22 cellular contexts compared by ENCODE assay signal in genomic region chr6:137056121-137056880, GRCh38. TPM values are rescaled to one million over a fixed set of nuclear protein-coding genes. Genes with fewer than 3 reads are reported as not detected.
DNase-seq lines count a peak whose midpoint lies in the region; ATAC-seq, FAIRE-seq and TF ChIP-seq lines count a peak whose summit lies in the region.
"Had no signal": no experiment of that assay in that cellular context is flagged by ENCODE, and none has a peak within 500 bp of the region (broad histone marks: within the 10 kb centered on the region; RNA-seq: fewer than 3 reads in every experiment).

No MANE protein-coding gene starts in this region.

- ATAC-seq in RWPE2 (ENCODE audit: low read depth) = peak; percentile 67
- no peak for ATAC-seq in HG03354 (IDR thresholded peaks at IDR 0.05; ENCODE audit: poor library complexity, severe bottlenecking, unreplicated experiment)
- ATAC-seq in naive thymus-derived CD4-positive, alpha-beta T cell = no peak
- ATAC-seq: left lung had no signal

- POLR2A ChIA-PET in activated CD4-positive, alpha-beta memory T cell treated with anti-CD3 and anti-CD28 coated beads for 36 hours (lab: Charles Lee) = no interaction called here
- POLR2A ChIA-PET in naive thymus-derived CD4-positive, alpha-beta T cell (lab: Charles Lee) = no interaction called here

- H4K20me1 ChIP-seq in keratinocyte (ENCODE audit: control insufficient read depth, extremely low read depth, insufficient read depth, low read length) = no peaks in the 10 kb centered on the region
- H4K20me1 ChIP-seq: BLaER1 had no signal

- no peak overlapping the region for H3K27ac Mint-ChIP-seq in activated CD4-positive, alpha-beta memory T cell treated with anti-CD3 and anti-CD28 coated beads for 36 hours
- no peak overlapping the region for H3K27ac Mint-ChIP-seq in naive thymus-derived CD4-positive, alpha-beta T cell
- H3K27ac Mint-ChIP-seq: activated B cell treated with CpG ODN at 0.5 μM for 24 hours; activated naive CD8-positive, alpha-beta T cell treated with anti-CD3 and anti-CD28 coated beads, Interleukin-2, amount 10 ng/mL, durations not matched to agents 7 days and 5 days; nephron progenitor cell had no signal

- H3K4me1 ChIP-seq in RWPE2 (ENCODE audit: insufficient read depth, poor library complexity, severe bottlenecking) = no peaks in the 10 kb centered on the region
- H3K4me1 ChIP-seq in keratinocyte (ENCODE audit: control insufficient read depth, extremely low read depth, insufficient read depth, low read length) = peaks cover 9% of the 10 kb centered on the region
- no peaks in the 10 kb centered on the region for H3K4me1 ChIP-seq in naive thymus-derived CD4-positive, alpha-beta T cell (ENCODE audit: control insufficient read depth in 2 of 2, insufficient read depth in 2 of 2, low read length in 2 of 2)
- H3K4me1 ChIP-seq: BLaER1, left lung, upper lobe of left lung had no signal

- CTCF ChIA-PET in activated CD4-positive, alpha-beta memory T cell treated with anti-CD3 and anti-CD28 coated beads for 36 hours (lab: Charles Lee) = no interaction called here
- CTCF ChIA-PET in naive thymus-derived CD4-positive, alpha-beta T cell (lab: Charles Lee) = interaction anchor here (0.6 kb wide), 1 partner anchor 946 kb away, joined by 4 read pairs; no protein-coding TSS in a partner anchor

- H3K36me3 ChIP-seq in RWPE2 (ENCODE audit: low read depth) = no peaks in the 10 kb centered on the region
- H3K36me3 ChIP-seq in keratinocyte (ENCODE audit: control insufficient read depth in 2 of 2, extremely low read depth in 1 of 2, insufficient read depth in 2 of 2, low read length in 2 of 2) = no peaks in the 10 kb centered on the region
- H3K36me3 ChIP-seq in naive thymus-derived CD4-positive, alpha-beta T cell (ENCODE audit: control insufficient read depth in 2 of 3, insufficient read depth in 3 of 3, low read length in 3 of 3) = no peaks in the 10 kb centered on the region
- H3K36me3 ChIP-seq: BLaER1, left lung, upper lobe of left lung had no signal

- intact Hi-C loops in activated CD4-positive, alpha-beta memory T cell treated with anti-CD3 and anti-CD28 coated beads for 36 hours (cut with micrococcal nuclease) = no loop called here
- intact Hi-C loops in naive thymus-derived CD4-positive, alpha-beta T cell (cut with micrococcal nuclease) = no loop called here

- H3K27ac ChIP-seq in RWPE2 (ENCODE audit: poor library complexity, severe bottlenecking) = no peak overlapping the region
- no peak overlapping the region for H3K27ac ChIP-seq in keratinocyte (ENCODE audit: control insufficient read depth, insufficient read depth, low read length)
- H3K27ac ChIP-seq in naive thymus-derived CD4-positive, alpha-beta T cell (ENCODE audit: low read depth, low read length) = no peak overlapping the region
- H3K27ac ChIP-seq: BLaER1, coronary artery, left lung, upper lobe of left lung had no signal

- no peak overlapping the region for H3K9ac ChIP-seq in keratinocyte (ENCODE audit: control insufficient read depth, extremely low read depth, insufficient read depth, low read length)
- H3K9ac ChIP-seq: BLaER1 had no signal

- H3K4me3 Mint-ChIP-seq in activated CD4-positive, alpha-beta memory T cell treated with anti-CD3 and anti-CD28 coated beads for 36 hours = no peak overlapping the region
- no peak overlapping the region for H3K4me3 Mint-ChIP-seq in naive thymus-derived CD4-positive, alpha-beta T cell
- H3K4me3 Mint-ChIP-seq: activated B cell treated with CpG ODN at 0.5 μM for 24 hours; activated naive CD8-positive, alpha-beta T cell treated with anti-CD3 and anti-CD28 coated beads, Interleukin-2, amount 10 ng/mL, durations not matched to agents 7 days and 5 days; nephron progenitor cell had no signal

- H3K27me3 ChIP-seq in RWPE2 (ENCODE audit: insufficient read depth, poor library complexity, severe bottlenecking) = no peaks in the 10 kb centered on the region
- H3K27me3 ChIP-seq in keratinocyte (ENCODE audit: control insufficient read depth, extremely low read depth, insufficient read depth, low read length) = no peaks in the 10 kb centered on the region
- H3K27me3 ChIP-seq in naive thymus-derived CD4-positive, alpha-beta T cell (ENCODE audit: control insufficient read depth in 2 of 2, insufficient read depth in 2 of 2, low read length in 2 of 2) = no peaks in the 10 kb centered on the region
- H3K27me3 ChIP-seq: BLaER1, upper lobe of left lung had no signal

- H3K4me2 ChIP-seq in keratinocyte (ENCODE audit: control insufficient read depth, extremely low read depth, insufficient read depth, low read depth, low read length) = no peak overlapping the region
- H3K4me2 ChIP-seq: BLaER1 had no signal

- H3K9me1 ChIP-seq in keratinocyte (ENCODE audit: control insufficient read depth, extremely low read depth, insufficient read depth, low read length) = no peaks in the 10 kb centered on the region

- peaks cover 15% of the 10 kb centered on the region for H3K27me3 Mint-ChIP-seq in activated CD4-positive, alpha-beta memory T cell treated with anti-CD3 and anti-CD28 coated beads for 36 hours
- H3K27me3 Mint-ChIP-seq in naive thymus-derived CD4-positive, alpha-beta T cell = peaks cover 30 to 48% (median 39%) of the 10 kb centered on the region in 5 donors

- H3K9me3 ChIP-seq in RWPE2 (ENCODE audit: severe bottlenecking) (no peaks in the 10 kb centered on the region), keratinocyte (ENCODE audit: control insufficient read depth, low read depth, low read length) (no peaks in the 10 kb centered on the region)
- H3K9me3 ChIP-seq in naive thymus-derived CD4-positive, alpha-beta T cell (ENCODE audit: control insufficient read depth in 2 of 3, low read length in 3 of 3) = no peaks in the 10 kb centered on the region
- H3K9me3 ChIP-seq: BLaER1, left lung, upper lobe of left lung had no signal

- H3K4me3 ChIP-seq in RWPE2 (ENCODE audit: severe bottlenecking) (no peak overlapping the region), keratinocyte (ENCODE audit: control insufficient read depth in 2 of 3, extremely low read depth in 1 of 3, insufficient read depth in 2 of 3, low read depth in 1 of 3, low read length in 3 of 3) (no peak overlapping the region)
- H3K4me3 ChIP-seq in naive thymus-derived CD4-positive, alpha-beta T cell (ENCODE audit: low read length) = no peak overlapping the region
- H3K4me3 ChIP-seq: BLaER1, coronary artery, left lung, upper lobe of left lung had no signal

- H3K36me3 Mint-ChIP-seq in activated CD4-positive, alpha-beta memory T cell treated with anti-CD3 and anti-CD28 coated beads for 36 hours = no peaks in the 10 kb centered on the region
- H3K36me3 Mint-ChIP-seq in naive thymus-derived CD4-positive, alpha-beta T cell = peaks cover 0 to 5% (median 0%) of the 10 kb centered on the region in 5 donors
- H3K36me3 Mint-ChIP-seq: activated naive CD8-positive, alpha-beta T cell treated with anti-CD3 and anti-CD28 coated beads, Interleukin-2, amount 10 ng/mL, durations not matched to agents 7 days and 5 days had no signal

- H3K4me1 Mint-ChIP-seq in activated CD4-positive, alpha-beta memory T cell treated with anti-CD3 and anti-CD28 coated beads for 36 hours (ENCODE audit: low read depth) = no peaks in the 10 kb centered on the region
- H3K4me1 Mint-ChIP-seq in naive thymus-derived CD4-positive, alpha-beta T cell = no peaks in the 10 kb centered on the region
- H3K4me1 Mint-ChIP-seq: activated B cell treated with CpG ODN at 0.5 μM for 24 hours; activated naive CD8-positive, alpha-beta T cell treated with anti-CD3 and anti-CD28 coated beads, Interleukin-2, amount 10 ng/mL, durations not matched to agents 7 days and 5 days; nephron progenitor cell had no signal

- H2AFZ ChIP-seq in keratinocyte (ENCODE audit: control insufficient read depth, low read length) = no peak overlapping the region

- dilution Hi-C loops in keratinocyte (cut with MboI; ENCODE audit: extremely low pct_ligation_motif_present, low sequenced_read_pairs) = no loop called here

- no peak for TF ChIP-seq CTCF in RWPE2 (IDR thresholded peaks at IDR 0.05; ENCODE audit: poor library complexity, severe bottlenecking)
- TF ChIP-seq CTCF in keratinocyte (optimal IDR thresholded peaks at IDR 0.05 in 1 of 3, IDR thresholded peaks at IDR 0.05 in 1 of 3, conservative IDR thresholded peaks at IDR 0.05 in 1 of 3; ENCODE audit: extremely low read depth in 1 of 3, insufficient read depth in 2 of 3, low read length in 3 of 3) = no peak

- no peaks in the 10 kb centered on the region for H3K9me3 Mint-ChIP-seq in activated CD4-positive, alpha-beta memory T cell treated with anti-CD3 and anti-CD28 coated beads for 36 hours
- peaks cover 0 to 1% (median 0%) of the 10 kb centered on the region in 11 donors for H3K9me3 Mint-ChIP-seq in naive thymus-derived CD4-positive, alpha-beta T cell
- H3K9me3 Mint-ChIP-seq: activated B cell treated with CpG ODN at 0.5 μM for 24 hours; activated naive CD8-positive, alpha-beta T cell treated with anti-CD3 and anti-CD28 coated beads, Interleukin-2, amount 10 ng/mL, durations not matched to agents 7 days and 5 days had no signal

- no peaks in the 10 kb centered on the region for H3K79me2 ChIP-seq in keratinocyte (ENCODE audit: control insufficient read depth, insufficient read depth, low read length)

- DNase-seq in DMS153 (lab: John Stamatoyannopoulos, UW) = peak; percentile 94
- DNase-seq in HT1080 (ENCODE audit: low read depth) = peak; percentile 80
- DNase-seq in RWPE2 (ENCODE audit: low spot score) = no peak
- peak; percentile 36 for DNase-seq in keratinocyte (ENCODE audit: low read depth, low spot score)
- DNase-seq in NCI-H1436 (lab: John Stamatoyannopoulos, UW) = no peak
- no peak for DNase-seq in activated CD4-positive, alpha-beta memory T cell treated with anti-CD3 and anti-CD28 coated beads for 36 hours
- DNase-seq in naive thymus-derived CD4-positive, alpha-beta T cell = no peak
- DNase-seq: activated B cell treated with CpG ODN at 0.5 μM for 24 hours; activated CD4-positive, alpha-beta T cell treated with anti-CD3 and anti-CD28 coated beads, Interleukin-2, amount 50 U/mL, for 4 hours; activated naive CD8-positive, alpha-beta T cell treated with anti-CD3 and anti-CD28 coated beads, Interleukin-2, amount 10 ng/mL, durations not matched to agents 7 days and 5 days; GDM1; HCEC 1CT; head of caudate nucleus; left lung; NCI-H1694 treated with DMSO at 0.1 percent for 48 hours; nephron progenitor cell; T1000; upper lobe of left lung had no signal

- FAIRE-seq in keratinocyte (lab: Jason Lieb, UNC) = peak; percentile 83
- FAIRE-seq: GM18507 had no signal

RNA-seq across cellular contexts. Expression of gene IL20RA, which starts 11.5 kb away (rescaled TPM):
- total RNA-seq in HT1080 (2014; rRNA removed; shearing (Covaris generic)) = not detected in 2 replicates
- not detected in 2 replicates for polyA plus RNA-seq in HT1080 (2015; cell fraction: cytosol; rRNA removed)
- polyA plus RNA-seq in HT1080 (2015; cell fraction: nucleus; rRNA removed) = not detected in 2 replicates
- polyA plus RNA-seq in keratinocyte = 1.2 to 1.5 TPM (median 1.3 TPM) in 3 replicates
- 6.0 TPM for polyA plus RNA-seq in keratinocyte (2011; ENCODE audit: low read depth)
- 1.2 and 1.8 TPM in 2 replicates for polyA plus RNA-seq in keratinocyte (2011; cell fraction: cytosol; rRNA removed)
- 1.1 and 1.6 TPM in 2 replicates for polyA plus RNA-seq in keratinocyte (2011; cell fraction: nucleus; rRNA removed)
- polyA plus RNA-seq in keratinocyte (2012; ENCODE audit: low replicate concordance) = 0.92 and 7.4 TPM in 2 replicates
- 0.49 to 3.0 TPM (median 1.0 TPM) in 3 replicates for polyA minus RNA-seq in keratinocyte
- 1.2 TPM for polyA minus RNA-seq in keratinocyte (2011; cell fraction: cytosol; rRNA and poly(A)+ RNA removed)
- 0.70 and 1.2 TPM in 2 replicates for polyA minus RNA-seq in keratinocyte (2011; cell fraction: nucleus; rRNA and poly(A)+ RNA removed)
- not detected for total RNA-seq in activated CD4-positive, alpha-beta memory T cell treated with anti-CD3 and anti-CD28 coated beads for 36 hours
- total RNA-seq in naive thymus-derived CD4-positive, alpha-beta T cell = not detected
- not detected for polyA plus RNA-seq in naive thymus-derived CD4-positive, alpha-beta T cell
- total RNA-seq: activated B cell treated with CpG ODN at 0.5 μM for 24 hours; activated naive CD8-positive, alpha-beta T cell treated with anti-CD3 and anti-CD28 coated beads, Interleukin-2, amount 10 ng/mL, durations not matched to agents 7 days and 5 days had no signal

Comparison
In these comparisons a context has a peak if more than half of its experiments do, and no peak if none do; other contexts are left out.
1. DNase-seq: peak in DMS153 (single experiment), HT1080 (single experiment) and keratinocyte (single experiment); none in RWPE2 (single experiment), NCI-H1436 (single experiment), activated CD4-positive, alpha-beta memory T cell treated with anti-CD3 and anti-CD28 coated beads for 36 hours (single experiment) and naive thymus-derived CD4-positive, alpha-beta T cell (0 of 9).